1 cellular context compared by ENCODE assay signal in the genomic region with DNA sequence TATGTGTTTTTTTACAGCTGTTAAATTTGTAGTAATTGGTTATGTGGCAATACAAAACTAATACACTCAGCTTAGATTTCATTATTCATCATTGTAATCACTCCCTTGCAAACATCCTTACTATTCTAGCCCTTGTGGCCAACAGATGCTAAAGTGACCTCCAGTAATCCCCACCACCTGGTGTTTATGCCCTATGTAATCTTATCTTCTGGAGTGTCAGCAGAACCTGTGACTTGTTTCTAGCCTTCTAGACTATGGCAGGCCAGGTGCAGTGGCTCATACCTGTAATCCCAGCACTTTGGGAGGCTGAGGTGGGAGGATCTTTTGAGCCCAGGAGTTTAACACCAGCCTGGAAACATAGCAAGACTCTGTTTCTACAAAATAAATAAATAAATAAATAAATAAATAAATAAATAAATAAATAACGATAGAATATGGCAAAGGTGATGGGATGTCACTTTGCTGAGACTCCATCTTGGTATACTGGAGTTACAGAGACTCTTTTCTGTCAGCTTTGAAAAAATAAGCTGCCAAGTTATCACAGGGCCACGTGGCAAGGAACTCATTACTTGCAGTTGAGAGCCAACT.
TF ChIP-seq lines count a peak whose summit lies in the region.

No MANE protein-coding gene starts in this region.

TF ChIP-seq in HEK293, 187 proteins besides CTCF, POLR2A, EP300 and RAD21 (continued from another document and continues in another):
- TF ChIP-seq SP2 (tag by site-specific recombination; IDR thresholded peaks at IDR 0.05) (no peak), ZNF830 (tag by site-specific recombination; IDR thresholded peaks at IDR 0.05; ENCODE audit: low read depth) (no peak), ZNF404 (tag by site-specific recombination; IDR thresholded peaks at IDR 0.05) (peak; percentile 73; the same call in 1 of the 2 replicates), ZSCAN23 (tag by site-specific recombination; IDR thresholded peaks at IDR 0.05) (no peak), ZNF138 (tag by site-specific recombination; IDR thresholded peaks at IDR 0.05; ENCODE audit: borderline replicate concordance) (peak; percentile 60; the same call in 1 of the 2 replicates), ZNF623 (tag by site-specific recombination; IDR thresholded peaks at IDR 0.05) (peak; percentile 74), ZNF677 (tag by site-specific recombination; IDR thresholded peaks at IDR 0.05) (no peak), FEZF1 (tag by site-specific recombination; IDR thresholded peaks at IDR 0.05) (no peak), ZNF19 (tag by site-specific recombination; IDR thresholded peaks at IDR 0.05; ENCODE audit: low read depth) (no peak), ZBTB20 (tag by site-specific recombination; IDR thresholded peaks at IDR 0.05) (no peak), OSR2 (tag by site-specific recombination; IDR thresholded peaks at IDR 0.05) (no peak), ZNF335 (tag by site-specific recombination; conservative IDR thresholded peaks at IDR 0.05) (no peak), ZNF530 (tag by site-specific recombination; IDR thresholded peaks at IDR 0.05; ENCODE audit: low read depth) (peak; percentile 51; the same call in 1 of the 2 replicates), SP3 (tag by site-specific recombination; IDR thresholded peaks at IDR 0.05) (no peak), ZNF626 (tag by site-specific recombination; IDR thresholded peaks at IDR 0.05) (no peak), ZNF350 (tag by site-specific recombination; IDR thresholded peaks at IDR 0.05) (no peak), ZNF600 (tag by site-specific recombination; IDR thresholded peaks at IDR 0.05) (no peak), ZNF658 (tag by site-specific recombination; IDR thresholded peaks at IDR 0.05) (no peak), ZNF391 (tag by site-specific recombination; IDR thresholded peaks at IDR 0.05; ENCODE audit: borderline replicate concordance, low read depth) (no peak), ZNF140 (tag by site-specific recombination; IDR thresholded peaks at IDR 0.05) (peak; percentile 88), ZNF221 (tag by site-specific recombination; IDR thresholded peaks at IDR 0.05; ENCODE audit: borderline replicate concordance) (no peak; the same call in 1 of the 2 replicates), SETDB1 (IDR thresholded peaks at IDR 0.05; ENCODE audit: insufficient read length, low read length) (no peak), ZNF155 (tag by site-specific recombination; IDR thresholded peaks at IDR 0.05) (no peak), ZNF292 (tag by site-specific recombination; IDR thresholded peaks at IDR 0.05; ENCODE audit: borderline replicate concordance, low read depth) (peak; percentile 59; the same call in 1 of the 2 replicates), EGR2 (tag by site-specific recombination; IDR thresholded peaks at IDR 0.05; ENCODE audit: low read depth) (no peak), KLF10 (tag by site-specific recombination; IDR thresholded peaks at IDR 0.05) (no peak), ZNF621 (tag by site-specific recombination; IDR thresholded peaks at IDR 0.05) (no peak), KLF7 (tag by site-specific recombination; IDR thresholded peaks at IDR 0.05; ENCODE audit: borderline replicate concordance) (peak; percentile 31; the same call in 1 of the 2 replicates), ZNF133 (tag by site-specific recombination; IDR thresholded peaks at IDR 0.05) (no peak)
- TF ChIP-seq, protein P1, sequence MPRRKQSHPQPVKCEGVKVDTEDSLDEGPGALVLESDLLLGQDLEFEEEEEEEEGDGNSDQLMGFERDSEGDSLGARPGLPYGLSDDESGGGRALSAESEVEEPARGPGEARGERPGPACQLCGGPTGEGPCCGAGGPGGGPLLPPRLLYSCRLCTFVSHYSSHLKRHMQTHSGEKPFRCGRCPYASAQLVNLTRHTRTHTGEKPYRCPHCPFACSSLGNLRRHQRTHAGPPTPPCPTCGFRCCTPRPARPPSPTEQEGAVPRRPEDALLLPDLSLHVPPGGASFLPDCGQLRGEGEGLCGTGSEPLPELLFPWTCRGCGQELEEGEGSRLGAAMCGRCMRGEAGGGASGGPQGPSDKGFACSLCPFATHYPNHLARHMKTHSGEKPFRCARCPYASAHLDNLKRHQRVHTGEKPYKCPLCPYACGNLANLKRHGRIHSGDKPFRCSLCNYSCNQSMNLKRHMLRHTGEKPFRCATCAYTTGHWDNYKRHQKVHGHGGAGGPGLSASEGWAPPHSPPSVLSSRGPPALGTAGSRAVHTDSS (tag by site-specific recombination; IDR thresholded peaks at IDR 0.05), result no peak
- TF ChIP-seq, protein P2, sequence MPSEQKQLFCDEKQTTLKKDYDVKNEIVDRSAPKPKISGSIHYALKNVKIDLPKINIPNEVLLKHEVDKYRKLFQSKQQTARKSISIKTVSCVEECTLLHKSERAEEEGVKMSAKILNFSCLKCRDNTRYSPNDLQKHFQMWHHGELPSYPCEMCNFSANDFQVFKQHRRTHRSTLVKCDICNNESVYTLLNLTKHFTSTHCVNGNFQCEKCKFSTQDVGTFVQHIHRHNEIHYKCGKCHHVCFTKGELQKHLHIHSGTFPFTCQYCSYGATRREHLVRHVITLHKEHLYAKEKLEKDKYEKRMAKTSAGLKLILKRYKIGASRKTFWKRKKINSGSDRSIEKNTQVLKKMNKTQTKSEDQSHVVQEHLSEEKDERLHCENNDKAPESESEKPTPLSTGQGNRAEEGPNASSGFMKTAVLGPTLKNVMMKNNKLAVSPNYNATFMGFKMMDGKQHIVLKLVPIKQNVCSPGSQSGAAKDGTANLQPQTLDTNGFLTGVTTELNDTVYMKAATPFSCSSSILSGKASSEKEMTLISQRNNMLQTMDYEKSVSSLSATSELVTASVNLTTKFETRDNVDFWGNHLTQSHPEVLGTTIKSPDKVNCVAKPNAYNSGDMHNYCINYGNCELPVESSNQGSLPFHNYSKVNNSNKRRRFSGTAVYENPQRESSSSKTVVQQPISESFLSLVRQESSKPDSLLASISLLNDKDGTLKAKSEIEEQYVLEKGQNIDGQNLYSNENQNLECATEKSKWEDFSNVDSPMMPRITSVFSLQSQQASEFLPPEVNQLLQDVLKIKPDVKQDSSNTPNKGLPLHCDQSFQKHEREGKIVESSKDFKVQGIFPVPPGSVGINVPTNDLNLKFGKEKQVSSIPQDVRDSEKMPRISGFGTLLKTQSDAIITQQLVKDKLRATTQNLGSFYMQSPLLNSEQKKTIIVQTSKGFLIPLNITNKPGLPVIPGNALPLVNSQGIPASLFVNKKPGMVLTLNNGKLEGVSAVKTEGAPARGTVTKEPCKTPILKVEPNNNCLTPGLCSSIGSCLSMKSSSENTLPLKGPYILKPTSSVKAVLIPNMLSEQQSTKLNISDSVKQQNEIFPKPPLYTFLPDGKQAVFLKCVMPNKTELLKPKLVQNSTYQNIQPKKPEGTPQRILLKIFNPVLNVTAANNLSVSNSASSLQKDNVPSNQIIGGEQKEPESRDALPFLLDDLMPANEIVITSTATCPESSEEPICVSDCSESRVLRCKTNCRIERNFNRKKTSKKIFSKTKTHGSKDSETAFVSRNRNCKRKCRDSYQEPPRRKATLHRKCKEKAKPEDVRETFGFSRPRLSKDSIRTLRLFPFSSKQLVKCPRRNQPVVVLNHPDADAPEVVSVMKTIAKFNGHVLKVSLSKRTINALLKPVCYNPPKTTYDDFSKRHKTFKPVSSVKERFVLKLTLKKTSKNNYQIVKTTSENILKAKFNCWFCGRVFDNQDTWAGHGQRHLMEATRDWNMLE (tag by site-specific recombination; conservative IDR thresholded peaks at IDR 0.05; ENCODE audit: low read depth), result peak; percentile 93
- TF ChIP-seq, protein P3, sequence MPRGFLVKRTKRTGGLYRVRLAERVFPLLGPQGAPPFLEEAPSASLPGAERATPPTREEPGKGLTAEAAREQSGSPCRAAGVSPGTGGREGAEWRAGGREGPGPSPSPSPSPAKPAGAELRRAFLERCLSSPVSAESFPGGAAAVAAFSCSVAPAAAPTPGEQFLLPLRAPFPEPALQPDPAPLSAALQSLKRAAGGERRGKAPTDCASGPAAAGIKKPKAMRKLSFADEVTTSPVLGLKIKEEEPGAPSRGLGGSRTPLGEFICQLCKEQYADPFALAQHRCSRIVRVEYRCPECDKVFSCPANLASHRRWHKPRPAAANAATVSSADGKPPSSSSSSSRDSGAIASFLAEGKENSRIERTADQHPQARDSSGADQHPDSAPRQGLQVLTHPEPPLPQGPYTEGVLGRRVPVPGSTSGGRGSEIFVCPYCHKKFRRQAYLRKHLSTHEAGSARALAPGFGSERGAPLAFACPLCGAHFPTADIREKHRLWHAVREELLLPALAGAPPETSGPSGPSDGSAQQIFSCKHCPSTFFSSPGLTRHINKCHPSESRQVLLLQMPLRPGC (tag by site-specific recombination; IDR thresholded peaks at IDR 0.05), result no peak
- TF ChIP-seq, protein P4, sequence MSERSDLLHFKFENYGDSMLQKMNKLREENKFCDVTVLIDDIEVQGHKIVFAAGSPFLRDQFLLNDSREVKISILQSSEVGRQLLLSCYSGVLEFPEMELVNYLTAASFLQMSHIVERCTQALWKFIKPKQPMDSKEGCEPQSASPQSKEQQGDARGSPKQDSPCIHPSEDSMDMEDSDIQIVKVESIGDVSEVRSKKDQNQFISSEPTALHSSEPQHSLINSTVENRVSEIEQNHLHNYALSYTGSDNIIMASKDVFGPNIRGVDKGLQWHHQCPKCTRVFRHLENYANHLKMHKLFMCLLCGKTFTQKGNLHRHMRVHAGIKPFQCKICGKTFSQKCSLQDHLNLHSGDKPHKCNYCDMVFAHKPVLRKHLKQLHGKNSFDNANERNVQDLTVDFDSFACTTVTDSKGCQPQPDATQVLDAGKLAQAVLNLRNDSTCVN (tag by site-specific recombination; optimal IDR thresholded peaks at IDR 0.05), result no peak
- TF ChIP-seq, protein P5, sequence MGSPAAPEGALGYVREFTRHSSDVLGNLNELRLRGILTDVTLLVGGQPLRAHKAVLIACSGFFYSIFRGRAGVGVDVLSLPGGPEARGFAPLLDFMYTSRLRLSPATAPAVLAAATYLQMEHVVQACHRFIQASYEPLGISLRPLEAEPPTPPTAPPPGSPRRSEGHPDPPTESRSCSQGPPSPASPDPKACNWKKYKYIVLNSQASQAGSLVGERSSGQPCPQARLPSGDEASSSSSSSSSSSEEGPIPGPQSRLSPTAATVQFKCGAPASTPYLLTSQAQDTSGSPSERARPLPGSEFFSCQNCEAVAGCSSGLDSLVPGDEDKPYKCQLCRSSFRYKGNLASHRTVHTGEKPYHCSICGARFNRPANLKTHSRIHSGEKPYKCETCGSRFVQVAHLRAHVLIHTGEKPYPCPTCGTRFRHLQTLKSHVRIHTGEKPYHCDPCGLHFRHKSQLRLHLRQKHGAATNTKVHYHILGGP (tag by site-specific recombination; IDR thresholded peaks at IDR 0.05), result no peak
- TF ChIP-seq, protein P6, sequence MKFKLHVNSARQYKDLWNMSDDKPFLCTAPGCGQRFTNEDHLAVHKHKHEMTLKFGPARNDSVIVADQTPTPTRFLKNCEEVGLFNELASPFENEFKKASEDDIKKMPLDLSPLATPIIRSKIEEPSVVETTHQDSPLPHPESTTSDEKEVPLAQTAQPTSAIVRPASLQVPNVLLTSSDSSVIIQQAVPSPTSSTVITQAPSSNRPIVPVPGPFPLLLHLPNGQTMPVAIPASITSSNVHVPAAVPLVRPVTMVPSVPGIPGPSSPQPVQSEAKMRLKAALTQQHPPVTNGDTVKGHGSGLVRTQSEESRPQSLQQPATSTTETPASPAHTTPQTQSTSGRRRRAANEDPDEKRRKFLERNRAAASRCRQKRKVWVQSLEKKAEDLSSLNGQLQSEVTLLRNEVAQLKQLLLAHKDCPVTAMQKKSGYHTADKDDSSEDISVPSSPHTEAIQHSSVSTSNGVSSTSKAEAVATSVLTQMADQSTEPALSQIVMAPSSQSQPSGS (tag by site-specific recombination; IDR thresholded peaks at IDR 0.05; ENCODE audit: low read depth), result no peak
- TF ChIP-seq, protein P7, sequence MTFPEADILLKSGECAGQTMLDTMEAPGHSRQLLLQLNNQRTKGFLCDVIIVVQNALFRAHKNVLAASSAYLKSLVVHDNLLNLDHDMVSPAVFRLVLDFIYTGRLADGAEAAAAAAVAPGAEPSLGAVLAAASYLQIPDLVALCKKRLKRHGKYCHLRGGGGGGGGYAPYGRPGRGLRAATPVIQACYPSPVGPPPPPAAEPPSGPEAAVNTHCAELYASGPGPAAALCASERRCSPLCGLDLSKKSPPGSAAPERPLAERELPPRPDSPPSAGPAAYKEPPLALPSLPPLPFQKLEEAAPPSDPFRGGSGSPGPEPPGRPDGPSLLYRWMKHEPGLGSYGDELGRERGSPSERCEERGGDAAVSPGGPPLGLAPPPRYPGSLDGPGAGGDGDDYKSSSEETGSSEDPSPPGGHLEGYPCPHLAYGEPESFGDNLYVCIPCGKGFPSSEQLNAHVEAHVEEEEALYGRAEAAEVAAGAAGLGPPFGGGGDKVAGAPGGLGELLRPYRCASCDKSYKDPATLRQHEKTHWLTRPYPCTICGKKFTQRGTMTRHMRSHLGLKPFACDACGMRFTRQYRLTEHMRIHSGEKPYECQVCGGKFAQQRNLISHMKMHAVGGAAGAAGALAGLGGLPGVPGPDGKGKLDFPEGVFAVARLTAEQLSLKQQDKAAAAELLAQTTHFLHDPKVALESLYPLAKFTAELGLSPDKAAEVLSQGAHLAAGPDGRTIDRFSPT (tag by site-specific recombination; IDR thresholded peaks at IDR 0.05), result no peak
- TF ChIP-seq, protein P8, sequence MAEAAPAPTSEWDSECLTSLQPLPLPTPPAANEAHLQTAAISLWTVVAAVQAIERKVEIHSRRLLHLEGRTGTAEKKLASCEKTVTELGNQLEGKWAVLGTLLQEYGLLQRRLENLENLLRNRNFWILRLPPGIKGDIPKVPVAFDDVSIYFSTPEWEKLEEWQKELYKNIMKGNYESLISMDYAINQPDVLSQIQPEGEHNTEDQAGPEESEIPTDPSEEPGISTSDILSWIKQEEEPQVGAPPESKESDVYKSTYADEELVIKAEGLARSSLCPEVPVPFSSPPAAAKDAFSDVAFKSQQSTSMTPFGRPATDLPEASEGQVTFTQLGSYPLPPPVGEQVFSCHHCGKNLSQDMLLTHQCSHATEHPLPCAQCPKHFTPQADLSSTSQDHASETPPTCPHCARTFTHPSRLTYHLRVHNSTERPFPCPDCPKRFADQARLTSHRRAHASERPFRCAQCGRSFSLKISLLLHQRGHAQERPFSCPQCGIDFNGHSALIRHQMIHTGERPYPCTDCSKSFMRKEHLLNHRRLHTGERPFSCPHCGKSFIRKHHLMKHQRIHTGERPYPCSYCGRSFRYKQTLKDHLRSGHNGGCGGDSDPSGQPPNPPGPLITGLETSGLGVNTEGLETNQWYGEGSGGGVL (tag by site-specific recombination; IDR thresholded peaks at IDR 0.05), result no peak
- TF ChIP-seq, protein P9, sequence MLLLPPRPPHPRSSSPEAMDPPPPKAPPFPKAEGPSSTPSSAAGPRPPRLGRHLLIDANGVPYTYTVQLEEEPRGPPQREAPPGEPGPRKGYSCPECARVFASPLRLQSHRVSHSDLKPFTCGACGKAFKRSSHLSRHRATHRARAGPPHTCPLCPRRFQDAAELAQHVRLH (tag by site-specific recombination; IDR thresholded peaks at IDR 0.05), result 0 out of 2 replicates have a peak, but pooled peaks have one; percentile 30
- TF ChIP-seq, protein P10, sequence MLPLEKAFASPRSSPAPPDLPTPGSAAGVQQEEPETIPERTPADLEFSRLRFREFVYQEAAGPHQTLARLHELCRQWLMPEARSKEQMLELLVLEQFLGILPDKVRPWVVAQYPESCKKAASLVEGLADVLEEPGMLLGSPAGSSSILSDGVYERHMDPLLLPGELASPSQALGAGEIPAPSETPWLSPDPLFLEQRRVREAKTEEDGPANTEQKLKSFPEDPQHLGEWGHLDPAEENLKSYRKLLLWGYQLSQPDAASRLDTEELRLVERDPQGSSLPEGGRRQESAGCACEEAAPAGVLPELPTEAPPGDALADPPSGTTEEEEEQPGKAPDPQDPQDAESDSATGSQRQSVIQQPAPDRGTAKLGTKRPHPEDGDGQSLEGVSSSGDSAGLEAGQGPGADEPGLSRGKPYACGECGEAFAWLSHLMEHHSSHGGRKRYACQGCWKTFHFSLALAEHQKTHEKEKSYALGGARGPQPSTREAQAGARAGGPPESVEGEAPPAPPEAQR (tag by site-specific recombination; IDR thresholded peaks at IDR 0.05), result no peak
